In genomic region chr13:114065926-114066774, GRCh38 we compare ENCODE assay signal across 8 cellular contexts.
DNase-seq lines count a peak whose midpoint lies in the region; ATAC-seq, FAIRE-seq and TF ChIP-seq lines count a peak whose summit lies in the region.

No MANE protein-coding gene starts in this region.

- CTCF ChIA-PET in Panc1 (lab: Charles Lee) = interaction anchor here (0.6 kb wide), 1 partner anchor 34 kb away, joined by 3 read pairs; no protein-coding TSS in a partner anchor
- CTCF ChIA-PET in Calu3 (lab: Charles Lee) = no interaction called here

- peak; percentile 96 for FAIRE-seq in GM12891 (lab: Jason Lieb, UNC)

- H3K9ac ChIP-seq in rectal smooth muscle tissue (ENCODE audit: low read length) = no peak overlapping the region

- intact Hi-C loops in Panc1 (cut with micrococcal nuclease; ENCODE audit: unreplicated experiment) (loop anchor here (5.0 kb wide), 1 partner anchor 36 kb away; no protein-coding TSS in a partner anchor), dorsolateral prefrontal cortex (cut with DNase I) (loop anchor here (2.0 to 5.0 kb wide), 3 partner anchors 21 to 101 kb away; partner anchors contain the start of gene RASA3 (in 1 of the 2)), sciatic nerve (cut with DNase I) (no loop called here), Calu3 (cut with micrococcal nuclease; ENCODE audit: unreplicated experiment) (no loop called here)

- H3K4me3 ChIP-seq in Panc1 (ENCODE audit: low read depth in 2 of 2, low read length in 2 of 2) = no peak overlapping the region
- H3K4me3 ChIP-seq in dorsolateral prefrontal cortex = peak overlapping the region in 16 of 59 donors; percentile 42 to 70 (median 59)
- peak overlapping the region; percentile 57 for H3K4me3 ChIP-seq in rectal smooth muscle tissue (ENCODE audit: low read length)

- BruUV-seq in Panc1 (replicated peaks; lab: Mats Ljungman, UMichigan) (no TSS peak), Calu3 (replicated peaks; lab: Mats Ljungman, UMichigan) (no TSS peak)

- no peaks in the 10 kb centered on the region for H3K36me3 Mint-ChIP-seq in Calu3 (ENCODE audit: insufficient read depth, unreplicated experiment)

- in situ Hi-C loops in Panc1 (cut with HindIII; ENCODE audit: low pct_unique_long_range_greater_than_20kb, low sequenced_read_pairs) = no loop called here

- DNase-seq in GM12891 (ENCODE audit: insufficient read length, low spot score) = no peak
- no peak for DNase-seq in Panc1 (ENCODE audit: low read depth, low spot score)
- no peak for DNase-seq in dorsolateral prefrontal cortex
- DNase-seq in sciatic nerve (ENCODE audit: low spot score) = no peak
- DNase-seq in KG1 (lab: John Stamatoyannopoulos, UW) = no peak
- DNase-seq in Calu3 = no peak

- no peaks in the 10 kb centered on the region for H3K36me3 ChIP-seq in Panc1 (ENCODE audit: control insufficient read depth, insufficient read depth, low read length)
- no peaks in the 10 kb centered on the region for H3K36me3 ChIP-seq in rectal smooth muscle tissue (ENCODE audit: control insufficient read depth, insufficient read depth, low read length)

- H3K27ac Mint-ChIP-seq in Calu3 (ENCODE audit: unreplicated experiment) = no peak overlapping the region

- no peak for TF ChIP-seq POLR2A in GM12891 (IDR thresholded peaks at IDR 0.05; ENCODE audit: low read depth, low read length)

- no peaks in the 10 kb centered on the region for H3K27me3 Mint-ChIP-seq in Calu3 (ENCODE audit: unreplicated experiment)

- H3K9me3 ChIP-seq in Panc1 (ENCODE audit: control insufficient read depth, insufficient read depth, low read depth, low read length) = no peaks in the 10 kb centered on the region

- TF ChIP-seq CTCF in Panc1 (IDR thresholded peaks at IDR 0.05) = no peak
- no peak for TF ChIP-seq CTCF in dorsolateral prefrontal cortex (IDR thresholded peaks at IDR 0.05 in 54 of 56, conservative IDR thresholded peaks at IDR 0.05 in 2 of 56; ENCODE audit: low read depth in 1 of 56, partially characterized antibody in 56 of 56)
- TF ChIP-seq CTCF in Calu3 (IDR thresholded peaks at IDR 0.05; ENCODE audit: unreplicated experiment) = no peak

- POLR2A ChIA-PET in Panc1 (lab: Charles Lee) = interaction anchor here (0.9 kb wide), 1 partner anchor 33 kb away, joined by 3 read pairs; no protein-coding TSS in a partner anchor

- H3K27ac ChIP-seq in Panc1 (ENCODE audit: low read length) (peak overlapping the region; percentile 98), dorsolateral prefrontal cortex (peak overlapping the region; percentile 81 to 100 (median 98)), rectal smooth muscle tissue (ENCODE audit: low read depth, low read length) (peak overlapping the region; percentile 99)

- ATAC-seq in Panc1 (peak; percentile 6), sciatic nerve (no peak), HG03039 (IDR thresholded peaks at IDR 0.05; ENCODE audit: unreplicated experiment) (no peak)

- H3K4me1 Mint-ChIP-seq in Calu3 (ENCODE audit: low read depth, unreplicated experiment) = no peaks in the 10 kb centered on the region

- H3K27me3 ChIP-seq in Panc1 (ENCODE audit: control insufficient read depth, insufficient read depth, low read length) (no peaks in the 10 kb centered on the region), dorsolateral prefrontal cortex (no peaks in the 10 kb centered on the region), rectal smooth muscle tissue (ENCODE audit: control insufficient read depth, insufficient read depth, low read length) (no peaks in the 10 kb centered on the region)

- peaks cover 57% of the 10 kb centered on the region for H3K4me1 ChIP-seq in Panc1 (ENCODE audit: control insufficient read depth, insufficient read depth, low read length)
- peaks cover 30% of the 10 kb centered on the region for H3K4me1 ChIP-seq in rectal smooth muscle tissue (ENCODE audit: control insufficient read depth, insufficient read depth, low read length)

- peaks cover 3% of the 10 kb centered on the region for H3K9me3 Mint-ChIP-seq in Calu3 (ENCODE audit: low read depth, unreplicated experiment)

- H3K4me3 Mint-ChIP-seq in Calu3 (ENCODE audit: low read depth, unreplicated experiment) = no peak overlapping the region

TF ChIP-seq in GM12891, 5 proteins besides CTCF, POLR2A, EP300 and RAD21:
- TF ChIP-seq TAF1 (IDR thresholded peaks at IDR 0.05; ENCODE audit: low read depth, low read length) (0 out of 2 replicates have a peak, but pooled peaks have one; percentile 9), POLR2AphosphoS5 (IDR thresholded peaks at IDR 0.05; ENCODE audit: low read depth, low read length) (peak; percentile 49; the same call in 1 of the 2 replicates), SPI1 (IDR thresholded peaks at IDR 0.05; ENCODE audit: low read depth, low read length) (no peak)
TF ChIP-seq in GM12891: peak in this region for 2.

Comparison
In these comparisons a context has a peak if more than half of its experiments do, and no peak if none do; other contexts are left out.
1. intact Hi-C loops: an anchor here in Panc1 (5.0 kb wide) and dorsolateral prefrontal cortex (2.0 to 5.0 kb wide); none called in sciatic nerve and Calu3.